In genomic region chr15:64460737-64461576, GRCh38 we compare ENCODE assay signal across 8 cellular contexts. TPM values are rescaled to one million over a fixed set of nuclear protein-coding genes. Genes with fewer than 3 reads are reported as not detected.
A peak's percentile ranks its signal among the peaks of the same experiment; 100 is the strongest.
DNase-seq lines count a peak whose midpoint lies in the region; ATAC-seq and TF ChIP-seq lines count a peak whose summit lies in the region.

No MANE protein-coding gene starts in this region.

- TF ChIP-seq POLR2A in adrenal gland (IDR thresholded peaks at IDR 0.05) = peak; percentile 34 to 86

- no peaks in the 10 kb centered on the region for H3K27me3 ChIP-seq in HUES48 (ENCODE audit: control insufficient read depth, insufficient read depth, low read length)
- H3K27me3 ChIP-seq in adrenal gland = no peaks in the 10 kb centered on the region
- no peaks in the 10 kb centered on the region for H3K27me3 ChIP-seq in heart right ventricle
- H3K27me3 ChIP-seq in parathyroid adenoma (ENCODE audit: control insufficient read depth, insufficient read depth, low read length) = no peaks in the 10 kb centered on the region

- H3K79me2 ChIP-seq in parathyroid adenoma = peaks cover 10% of the 10 kb centered on the region

- DNase-seq in NCI-H1417 (lab: John Stamatoyannopoulos, UW) (peak in 2 of 3 experiments; percentile 4 to 86), NCI-H1417 treated with DMSO at 0.1 percent for 48 hours (lab: John Stamatoyannopoulos, UW) (no peak), adrenal gland (peak; percentile 42 to 74 (median 65)), heart right ventricle (peak; percentile 17 to 51)

- intact Hi-C loops in adrenal gland (cut with DNase I) (loop anchor here in 1 of 2 donors (10.0 kb wide), 1 partner anchor 204 kb away; no protein-coding TSS in a partner anchor), heart right ventricle (cut with DNase I) (no loop called here)

- ATAC-seq in SK-N-SH treated with all-trans-retinoic acid at 6 μM for 48 hours (peak; percentile 74), heart right ventricle (peak; percentile 67 to 77 (median 74)), GM18520 (IDR thresholded peaks at IDR 0.05; ENCODE audit: unreplicated experiment) (no peak)

- peak in 4 of 6 experiments; percentile 16 to 39 (median 36) for TF ChIP-seq CTCF in adrenal gland (IDR thresholded peaks at IDR 0.05)
- TF ChIP-seq CTCF in heart right ventricle (IDR thresholded peaks at IDR 0.05) = peak in 1 of 9 donors; percentile 19
- no peak for TF ChIP-seq CTCF in parathyroid adenoma (IDR thresholded peaks at IDR 0.05)

- H3K9ac ChIP-seq in HUES48 (ENCODE audit: low read depth, low read length) (peak overlapping the region; percentile 71), parathyroid adenoma (no peak overlapping the region)

- H3K27ac ChIP-seq in HUES48 (ENCODE audit: low read depth, low read length) (peak overlapping the region; percentile 96), adrenal gland (peak overlapping the region in 4 of 5 donors; percentile 40 to 98 (median 82)), heart right ventricle (peak overlapping the region; percentile 78 to 90 (median 86)), parathyroid adenoma (peak overlapping the region; percentile 37)

- H3K4me1 ChIP-seq in HUES48 (ENCODE audit: control insufficient read depth, insufficient read depth, low read length) (peaks cover 32% of the 10 kb centered on the region), adrenal gland (replicated peaks in 1 of 2) (peaks cover 28 to 68% of the 10 kb centered on the region in 2 donors), heart right ventricle (peaks cover 14 to 73% (median 42%) of the 10 kb centered on the region in 9 donors), parathyroid adenoma (peaks cover 8% of the 10 kb centered on the region)

- no peaks in the 10 kb centered on the region for H3K9me3 ChIP-seq in HUES48 (ENCODE audit: control insufficient read depth, insufficient read depth, low read length)
- no peaks in the 10 kb centered on the region for H3K9me3 ChIP-seq in adrenal gland (replicated peaks in 1 of 3)
- no peaks in the 10 kb centered on the region for H3K9me3 ChIP-seq in heart right ventricle
- H3K9me3 ChIP-seq in parathyroid adenoma (ENCODE audit: control insufficient read depth, low read length) = no peaks in the 10 kb centered on the region

- peak overlapping the region; percentile 73 for H3K4me3 ChIP-seq in HUES48 (ENCODE audit: low read depth, low read length)
- peak overlapping the region in 2 of 4 donors; percentile 31 to 95 for H3K4me3 ChIP-seq in adrenal gland
- peak overlapping the region; percentile 12 to 81 (median 62) for H3K4me3 ChIP-seq in heart right ventricle
- H3K4me3 ChIP-seq in parathyroid adenoma (ENCODE audit: low read depth, low read length) = peak overlapping the region; percentile 47

- no peak overlapping the region for H2AFZ ChIP-seq in parathyroid adenoma

- H3K4me2 ChIP-seq in parathyroid adenoma (ENCODE audit: low read length) = peak overlapping the region; percentile 78

- H3K36me3 ChIP-seq in HUES48 (ENCODE audit: control insufficient read depth, insufficient read depth, low read length) (no peaks in the 10 kb centered on the region; the same call in 1 of the 2 replicates), adrenal gland (replicated peaks in 1 of 2) (no peaks in the 10 kb centered on the region), heart right ventricle (peaks cover 0 to 20% (median 3%) of the 10 kb centered on the region in 9 donors), parathyroid adenoma (ENCODE audit: control insufficient read depth, insufficient read depth, low read length) (no peaks in the 10 kb centered on the region)

- 0 to 1% (median 1%) methylated on average over 4 to 54 of the region's 54 CpGs for WGBS in adrenal gland, 4 donors
- 0 to 2% methylated on average over 23 to 54 of the region's 54 CpGs for WGBS in heart right ventricle, 2 donors

TF ChIP-seq in SK-N-SH treated with all-trans-retinoic acid at 6 μM for 48 hours, 23 proteins besides CTCF, POLR2A, EP300 and RAD21 (continues in another document):
- TF ChIP-seq CSRNP3 (CRISPR knock-in tag; IDR thresholded peaks at IDR 0.05) (no peak), ZNF70 (CRISPR knock-in tag; IDR thresholded peaks at IDR 0.05) (no peak), TSHZ2 (CRISPR knock-in tag; IDR thresholded peaks at IDR 0.05) (no peak), TCF4 (CRISPR knock-in tag; IDR thresholded peaks at IDR 0.05; ENCODE audit: borderline replicate concordance) (no peak), PPARA (CRISPR knock-in tag; IDR thresholded peaks at IDR 0.05; ENCODE audit: borderline replicate concordance) (no peak), ZNF8 (CRISPR knock-in tag; IDR thresholded peaks at IDR 0.05) (no peak), SNAI2 (CRISPR knock-in tag; IDR thresholded peaks at IDR 0.05) (no peak), GLIS3 (CRISPR knock-in tag; IDR thresholded peaks at IDR 0.05) (no peak), TOX (CRISPR knock-in tag; IDR thresholded peaks at IDR 0.05; ENCODE audit: borderline replicate concordance) (no peak), BACH2 (CRISPR knock-in tag; IDR thresholded peaks at IDR 0.05; ENCODE audit: borderline replicate concordance) (no peak), CREB5 (CRISPR knock-in tag; IDR thresholded peaks at IDR 0.05; ENCODE audit: low read depth) (no peak), PATZ1 (CRISPR knock-in tag; IDR thresholded peaks at IDR 0.05; ENCODE audit: borderline replicate concordance) (no peak), ARNTL (CRISPR knock-in tag; IDR thresholded peaks at IDR 0.05; ENCODE audit: borderline replicate concordance, low read depth) (no peak), OSR1 (CRISPR knock-in tag; IDR thresholded peaks at IDR 0.05) (no peak), ZC3H10 (CRISPR knock-in tag; IDR thresholded peaks at IDR 0.05) (no peak), ZFP3 (CRISPR knock-in tag; IDR thresholded peaks at IDR 0.05) (no peak), RARB (CRISPR knock-in tag; IDR thresholded peaks at IDR 0.05) (no peak)

RNA-seq across cellular contexts. Expression of gene ZNF609, which starts 0.6 kb away (rescaled TPM):
- total RNA-seq in adrenal gland (10 to 100 TPM; 19.3 to 35.5 (median 26.9) TPM), heart right ventricle (10 to 100 TPM; 13.7 to 19.2 (median 16.6) TPM)
- polyA plus RNA-seq in adrenal gland (10 to 100 TPM in 2 of 3 donors, 1 to 10 TPM in 1; 4.4 to 18.4 (median 14.1) TPM), heart right ventricle (1 to 10 TPM; 4.0 to 5.3 TPM)

Comparison
In these comparisons a context has a peak if more than half of its experiments do, and no peak if none do; other contexts are left out.
1. H3K27ac ChIP-seq: peak in every context shown above with its lines; median percentile 96 in HUES48; 86 in heart right ventricle; 82 in adrenal gland; 37 in parathyroid adenoma.